23 cellular contexts compared by ENCODE assay signal in the genomic region with DNA sequence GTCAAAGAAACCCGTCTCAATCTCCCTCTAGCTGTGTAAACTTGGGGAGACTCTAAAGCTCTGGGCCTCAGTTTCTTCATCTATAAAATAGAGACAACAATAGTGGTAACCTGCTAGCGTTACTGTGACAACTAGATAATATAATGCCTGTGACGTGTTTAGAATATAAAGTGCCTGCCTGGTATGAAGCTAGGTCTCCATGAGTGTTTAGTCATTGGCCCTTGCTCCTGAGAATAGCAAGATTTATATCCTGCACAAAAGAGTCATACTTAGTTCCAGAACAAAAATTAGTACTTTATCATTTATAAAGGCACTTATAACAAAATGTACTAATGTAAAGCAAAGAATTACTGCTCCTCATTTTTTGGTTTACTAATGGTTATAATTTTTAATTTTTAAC. TPM values are rescaled to one million over a fixed set of nuclear protein-coding genes. Genes with fewer than 3 reads are reported as not detected.
DNase-seq lines count a peak whose midpoint lies in the region; ATAC-seq and TF ChIP-seq lines count a peak whose summit lies in the region.
"Had no signal": no experiment of that assay in that cellular context is flagged by ENCODE, and none has a peak within 500 bp of the region (broad histone marks: within the 10 kb centered on the region; RNA-seq: fewer than 3 reads in every experiment).

No MANE protein-coding gene starts in this region.

- no peak overlapping the region for H4K5ac ChIP-seq in mesendoderm (ENCODE audit: low read length)

- no peaks in the 10 kb centered on the region for H3K9me3 ChIP-seq in spleen
- H3K9me3 ChIP-seq: BLaER1 treated with 17β-estradiol and CSF1 and Interleukin-3, amounts not matched to agents 10 nM and 100 nM; breast epithelium; colonic mucosa; left lung; mucosa of descending colon; tibial nerve had no signal

- H3K27me3 ChIP-seq in mesendoderm (ENCODE audit: insufficient read depth, low read length, poor library complexity), result no peaks in the 10 kb centered on the region
- H3K27me3 ChIP-seq in spleen (replicated peaks in 1 of 7), result no peaks in the 10 kb centered on the region
- H3K27me3 ChIP-seq: BLaER1 treated with 17β-estradiol and CSF1 and Interleukin-3, amounts not matched to agents 10 nM and 100 nM; breast epithelium; colonic mucosa; left lung; tibial nerve had no signal

- no peak overlapping the region for H3K18ac ChIP-seq in mesendoderm (ENCODE audit: low read length)

- no peak overlapping the region for H3K4me3 ChIP-seq in mesendoderm (ENCODE audit: low read length)
- no peak overlapping the region for H3K4me3 ChIP-seq in spleen
- H3K4me3 ChIP-seq in lower leg skin (ENCODE audit: low read depth, poor library complexity, severe bottlenecking), result no peak overlapping the region
- H3K4me3 ChIP-seq: BLaER1 treated with 17β-estradiol and CSF1 and Interleukin-3, amounts not matched to agents 10 nM and 100 nM; breast epithelium; colonic mucosa; left lung; mucosa of descending colon; tibial nerve had no signal

- H3K4me1 ChIP-seq in mesendoderm (ENCODE audit: control insufficient read depth, low read depth, low read length) (no peaks in the 10 kb centered on the region), spleen (peaks cover 0 to 21% (median 9%) of the 10 kb centered on the region in 6 donors)
- H3K4me1 ChIP-seq: breast epithelium, colonic mucosa had no signal

- TF ChIP-seq CTCF in VCaP (conservative IDR thresholded peaks at IDR 0.05), result no peak
- no peak for TF ChIP-seq CTCF in spleen (IDR thresholded peaks at IDR 0.05 in 8 of 11, conservative IDR thresholded peaks at IDR 0.05 in 3 of 11)
- no peak for TF ChIP-seq CTCF in lower leg skin (IDR thresholded peaks at IDR 0.05)

- H3K36me3 ChIP-seq in mesendoderm (ENCODE audit: control insufficient read depth, insufficient read depth, low read length), result no peaks in the 10 kb centered on the region
- no peaks in the 10 kb centered on the region for H3K36me3 ChIP-seq in spleen
- H3K36me3 ChIP-seq: BLaER1 treated with 17β-estradiol and CSF1 and Interleukin-3, amounts not matched to agents 10 nM and 100 nM; breast epithelium; colonic mucosa; left lung; tibial nerve had no signal

- H2BK15ac ChIP-seq in mesendoderm (replicated peaks; ENCODE audit: low read depth), result peak overlapping the region; percentile 57

- no peak for DNase-seq in caudate nucleus (lab: John Stamatoyannopoulos, UW)
- DNase-seq in mesendoderm, result no peak
- DNase-seq in spleen, result no peak
- no peak for DNase-seq in lower leg skin (ENCODE audit: low spot score in 2 of 2)
- DNase-seq: activated CD4-positive, alpha-beta T cell treated with anti-CD3 and anti-CD28 coated beads, Interleukin-2, amount 10 ng/mL, durations not matched to agents 24 days and 14 days; colonic mucosa; effector CD4-positive, alpha-beta T cell; HCEC 1CT; left lung; mucosa of descending colon; NCI-H146; nephron progenitor cell; retina; SHP77 treated with DMSO at 0.1 percent for 48 hours; stimulated activated CD8-positive, alpha-beta memory T cell treated with anti-CD3 and anti-CD28 coated beads, Interleukin-4, amount 100 ng/mL, for 48 hours; T-helper 9 cell had no signal

- H3K27ac ChIP-seq in VCaP (peak overlapping the region; percentile 56), caudate nucleus (ENCODE audit: low read depth, low read length) (peak overlapping the region; percentile 42), mesendoderm (ENCODE audit: low read depth, low read length) (no peak overlapping the region), spleen (peak overlapping the region in 7 of 8 donors; percentile 37 to 79 (median 69))
- H3K27ac ChIP-seq: BLaER1 treated with 17β-estradiol and CSF1 and Interleukin-3, amounts not matched to agents 10 nM and 100 nM; colonic mucosa had no signal

- intact Hi-C loops in spleen (cut with DNase I; ENCODE audit: low total_unique reads), result no loop called here
- intact Hi-C loops in lower leg skin (cut with DNase I; ENCODE audit: low total_unique reads), result no loop called here

- no peak for ATAC-seq in HG02870 (IDR thresholded peaks at IDR 0.05; ENCODE audit: unreplicated experiment)
- no peak for ATAC-seq in HG03520 (IDR thresholded peaks at IDR 0.05; ENCODE audit: unreplicated experiment)
- ATAC-seq: mucosa of descending colon, Panc1 had no signal

- no CpG with 5 or more reads among the region's 3 CpGs for WGBS in mesendoderm (ENCODE audit: extremely low coverage, insufficient coverage, low lambda C conversion rate)
- 83 to 95% (median 88%) methylated on average over 3 of the region's 3 CpGs for WGBS in spleen, 5 donors
- WGBS in lower leg skin, 2 donors, result 84 to 85% methylated on average over 3 of the region's 3 CpGs

- TF ChIP-seq POLR2A in spleen (IDR thresholded peaks at IDR 0.05) (no peak), lower leg skin (IDR thresholded peaks at IDR 0.05) (no peak)

- no peak overlapping the region for H2AK5ac ChIP-seq in mesendoderm (ENCODE audit: low read length)

- no peak overlapping the region for H2BK5ac ChIP-seq in mesendoderm (ENCODE audit: low read length)

- H3K9ac ChIP-seq in mesendoderm (ENCODE audit: low read length), result no peak overlapping the region
- H3K9ac ChIP-seq: BLaER1 treated with 17β-estradiol and CSF1 and Interleukin-3, amounts not matched to agents 10 nM and 100 nM had no signal

- H3K79me2 ChIP-seq in mesendoderm (ENCODE audit: control insufficient read depth, insufficient read depth, low read length), result no peaks in the 10 kb centered on the region

- no peak overlapping the region for H3K4me2 ChIP-seq in mesendoderm (ENCODE audit: low read length)
- H3K4me2 ChIP-seq: BLaER1 treated with 17β-estradiol and CSF1 and Interleukin-3, amounts not matched to agents 10 nM and 100 nM had no signal

- no peak overlapping the region for H3K56ac ChIP-seq in mesendoderm (ENCODE audit: low read length)

- H4K8ac ChIP-seq in mesendoderm (ENCODE audit: low read depth, low read length), result no peak overlapping the region

- no peaks in the 10 kb centered on the region for H3K79me1 ChIP-seq in mesendoderm (ENCODE audit: low read length)

- no peak overlapping the region for H3K23ac ChIP-seq in mesendoderm (ENCODE audit: low read length)

- no peak overlapping the region for H3K4ac ChIP-seq in mesendoderm (ENCODE audit: low read depth, low read length)

- no peak overlapping the region for H2BK120ac ChIP-seq in mesendoderm (ENCODE audit: low read depth, low read length)

RNA-seq across cellular contexts. Expression of gene DCP1B, which starts 8.9 kb away (rescaled TPM):
- polyA plus RNA-seq in mesendoderm (2013, experiment 1 of 2), result 17.0 TPM
- polyA plus RNA-seq in mesendoderm (2013, experiment 2 of 2), result 16.5 TPM
- total RNA-seq in spleen, result 10 to 100 TPM; 11.1 to 20.8 (median 16.9) TPM
- polyA plus RNA-seq in spleen, result 1 to 10 TPM; 5.5 to 7.6 (median 6.1) TPM
- total RNA-seq in lower leg skin, result 10 to 100 TPM; 10.9 to 15.1 (median 13.5) TPM

RNA-seq across cellular contexts. Expression of gene CACNA1C, which starts 39.7 kb away (rescaled TPM):
- polyA plus RNA-seq in mesendoderm (2013, experiment 1 of 2), result 0.38 TPM
- 0.45 TPM for polyA plus RNA-seq in mesendoderm (2013, experiment 2 of 2)
- total RNA-seq in spleen, result 10 to 100 TPM; 13.5 to 27.6 (median 23.5) TPM
- 1 to 10 TPM in 2 of 3 donors, under 1 TPM in 1; 0.67 to 3.7 (median 1.5) TPM for polyA plus RNA-seq in spleen
- total RNA-seq in lower leg skin, result 1 to 10 TPM in 3 of 4 donors, under 1 TPM in 1; 0.38 to 2.4 (median 1.4) TPM

Comparison
In these comparisons a context has a peak if more than half of its experiments do, and no peak if none do; other contexts are left out.
1. RNA of gene CACNA1C, which starts 39.7 kb away (total RNA-seq): 13.5 to 27.6 TPM in spleen; 0.38 to 2.4 TPM in lower leg skin; every median in the first group is over 4 times any median in the second.